In the genomic region with DNA sequence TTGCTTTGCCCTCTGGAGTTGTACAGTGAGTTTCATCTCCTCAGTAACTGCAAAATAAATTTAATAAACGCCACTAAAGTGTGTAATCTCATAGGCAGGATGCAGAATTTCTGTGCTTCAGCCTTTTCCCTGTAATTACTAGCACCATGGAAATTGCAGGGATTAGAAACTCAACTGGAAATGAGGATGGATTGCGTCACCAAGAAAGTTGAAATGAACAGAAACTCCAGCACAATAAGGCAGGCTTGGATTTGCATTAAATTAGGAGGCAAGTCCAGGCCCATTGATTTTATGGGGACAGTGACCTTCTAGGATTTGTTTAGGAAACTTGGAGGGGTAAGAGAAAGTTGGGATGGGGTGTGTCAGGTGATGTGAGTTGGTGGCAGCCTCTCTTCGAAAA, we compare ENCODE assay signal across 11 cellular contexts.
"Had no signal": no experiment of that assay in that cellular context is flagged by ENCODE, and none has a peak within 500 bp of the region (broad histone marks: within the 10 kb centered on the region; RNA-seq: fewer than 3 reads in every experiment).

No MANE protein-coding gene starts in this region.

- ATAC-seq: GM23338, HCT116 had no signal

- H3K4me1 ChIP-seq: HAP-1 had no signal

- H3K4me3 ChIP-seq: GM23248, GM23338, HAP-1 had no signal

- H3K36me3 ChIP-seq: HAP-1 had no signal

- DNase-seq: GM23248, GOT3, H7, H9, HCEC 1CT, HFFc6 had no signal

- H3K27ac ChIP-seq: GM23248 had no signal

- H3K27ac Mint-ChIP-seq: GM23338, H9, HFFc6 had no signal

- H3K4me3 Mint-ChIP-seq: GM23338, H9, HFFc6 had no signal

- FAIRE-seq: H1, H54 had no signal

- H3K9me3 ChIP-seq: HAP-1 had no signal

- H2AFZ ChIP-seq: GM23248, GM23338 had no signal

- H3K9ac ChIP-seq: GM23248 had no signal

- H3K4me2 ChIP-seq: GM23338 had no signal
